Comparison of ENCODE assay signal across 8 cellular contexts in genomic region chr17:77433385-77434135, GRCh38.
DNase-seq lines count a peak whose midpoint lies in the region; ATAC-seq and TF ChIP-seq lines count a peak whose summit lies in the region.

No MANE protein-coding gene starts in this region.

- peaks cover 95% of the 10 kb centered on the region for H3K4me1 Mint-ChIP-seq in CD4-positive, alpha-beta T cell (ENCODE audit: low read depth)
- peaks cover 37 to 97% (median 88%) of the 10 kb centered on the region in 4 donors for H3K4me1 Mint-ChIP-seq in naive thymus-derived CD8-positive, alpha-beta T cell

- no peak for TF ChIP-seq CTCF in CD4-positive, alpha-beta T cell (IDR thresholded peaks at IDR 0.05)
- no peak for TF ChIP-seq CTCF in cardiac fibroblast (IDR thresholded peaks at IDR 0.05; ENCODE audit: low read depth, low read length)

- no peaks in the 10 kb centered on the region for H3K27me3 Mint-ChIP-seq in CD4-positive, alpha-beta T cell
- H3K27me3 Mint-ChIP-seq in naive thymus-derived CD8-positive, alpha-beta T cell = no peaks in the 10 kb centered on the region

- CTCF ChIA-PET in CD4-positive, alpha-beta T cell (lab: Charles Lee) = interaction anchor here (1.4 to 3.9 kb wide), 3 partner anchors 7 to 33 kb away, joined by 3 to 24 read pairs (median 8); no protein-coding TSS in a partner anchor

- H3K4me3 Mint-ChIP-seq in CD4-positive, alpha-beta T cell = peak overlapping the region; percentile 96
- H3K4me3 Mint-ChIP-seq in naive thymus-derived CD8-positive, alpha-beta T cell = peak overlapping the region; percentile 95 to 99 (median 96)

- POLR2A ChIA-PET in CD4-positive, alpha-beta T cell (lab: Charles Lee) = interaction anchor here (0.7 to 29.0 kb wide), 13 partner anchors 6 to 696 kb away, joined by 3 to 681 read pairs (median 29); partner anchors contain the start of gene TNRC6C
- POLR2A ChIA-PET in naive thymus-derived CD8-positive, alpha-beta T cell (lab: Charles Lee) = interaction anchor here (0.5 to 74.5 kb wide), 12 partner anchors 1 to 696 kb away, joined by 4 to 5369 read pairs (median 102); partner anchors contain the start of gene TMC8

- no peaks in the 10 kb centered on the region for H3K9me3 Mint-ChIP-seq in CD4-positive, alpha-beta T cell
- no peaks in the 10 kb centered on the region for H3K9me3 Mint-ChIP-seq in naive thymus-derived CD8-positive, alpha-beta T cell

- peak in 3 of 10 experiments; percentile 29 to 52 (median 31) for DNase-seq in CD4-positive, alpha-beta T cell
- DNase-seq in cardiac fibroblast (ENCODE audit: low read depth in 2 of 2) = peak; percentile 65 to 70
- DNase-seq in naive thymus-derived CD8-positive, alpha-beta T cell = peak in 5 of 10 donors; percentile 30 to 74 (median 53)
- no peak for DNase-seq in DMS153 treated with DMSO at 0.1 percent for 48 hours (lab: John Stamatoyannopoulos, UW; ENCODE audit: unreplicated experiment)
- no peak for DNase-seq in NCI-H1930 (lab: John Stamatoyannopoulos, UW)
- DNase-seq in cerebellum (ENCODE audit: low spot score) = no peak

- intact Hi-C loops in CD4-positive, alpha-beta T cell (cut with DNase I, micrococcal nuclease) = loop anchor here (2.0 to 5.0 kb wide), 4 partner anchors 23 to 101 kb away; no protein-coding TSS in a partner anchor

- no peak overlapping the region for H3K4me3 ChIP-seq in cardiac fibroblast (replicated peaks in 1 of 2; ENCODE audit: low read depth in 2 of 2, low read length in 2 of 2)

- no peaks in the 10 kb centered on the region for H3K9me3 ChIP-seq in CD4-positive, alpha-beta T cell (ENCODE audit: control insufficient read depth, low read length)

- peak overlapping the region; percentile 98 for H3K27ac ChIP-seq in CD4-positive, alpha-beta T cell (ENCODE audit: low read depth, low read length)

- H3K27me3 ChIP-seq in CD4-positive, alpha-beta T cell (ENCODE audit: control insufficient read depth, insufficient read depth, low read length) = no peaks in the 10 kb centered on the region

- peak overlapping the region; percentile 93 for H3K27ac Mint-ChIP-seq in CD4-positive, alpha-beta T cell
- H3K27ac Mint-ChIP-seq in naive thymus-derived CD8-positive, alpha-beta T cell = peak overlapping the region; percentile 93 to 100 (median 99)

- ATAC-seq in CD4-positive, alpha-beta T cell (ENCODE audit: poor library complexity) = peak; percentile 18
- peak; percentile 48 for ATAC-seq in HG03095 (IDR thresholded peaks at IDR 0.05; ENCODE audit: unreplicated experiment)
- peak; percentile 20 to 40 for ATAC-seq in naive thymus-derived CD8-positive, alpha-beta T cell
- no peak for ATAC-seq in GM18511 (IDR thresholded peaks at IDR 0.05; ENCODE audit: unreplicated experiment)

- peaks cover 31% of the 10 kb centered on the region for H3K36me3 Mint-ChIP-seq in CD4-positive, alpha-beta T cell (ENCODE audit: low read depth)
- H3K36me3 Mint-ChIP-seq in naive thymus-derived CD8-positive, alpha-beta T cell = peaks cover 0 to 15% (median 9%) of the 10 kb centered on the region in 3 donors

Comparison
In these comparisons a context has a peak if more than half of its experiments do, and no peak if none do; other contexts are left out.
1. DNase-seq: peak in cardiac fibroblast (2 of 2); none in DMS153 treated with DMSO at 0.1 percent for 48 hours (single experiment), NCI-H1930 (0 of 2) and cerebellum (single experiment).